Comparison of ENCODE assay signal across 17 cellular contexts in genomic region chr14:89171168-89171567, GRCh38.
"Had no signal": no experiment of that assay in that cellular context is flagged by ENCODE, and none has a peak within 500 bp of the region (broad histone marks: within the 10 kb centered on the region; RNA-seq: fewer than 3 reads in every experiment).

No MANE protein-coding gene starts in this region.

- H3K4me3 Mint-ChIP-seq: activated T-helper 17 cell treated with anti-CD3 and anti-CD28 coated beads, Interleukin-2, amount 50 U/mL, for 72 hours; brain; nephron progenitor cell; T-helper 17 cell; WTC11 had no signal

- H3K27ac ChIP-seq: left ventricle myocardium inferior, psoas muscle, thyroid gland had no signal

- H3K27me3 Mint-ChIP-seq: activated T-helper 17 cell treated with anti-CD3 and anti-CD28 coated beads, Interleukin-2, amount 50 U/mL, for 72 hours; brain; T-helper 17 cell had no signal

- H3K4me3 ChIP-seq: left ventricle myocardium inferior, psoas muscle, thyroid gland had no signal

- FAIRE-seq: keratinocyte, urothelium cell line had no signal

- H3K27ac Mint-ChIP-seq: activated T-helper 17 cell treated with anti-CD3 and anti-CD28 coated beads, Interleukin-2, amount 50 U/mL, for 72 hours; brain; nephron progenitor cell; T-helper 17 cell; WTC11 had no signal

- H3K9me3 ChIP-seq: thyroid gland had no signal

- H3K4me1 Mint-ChIP-seq: activated T-helper 17 cell treated with anti-CD3 and anti-CD28 coated beads, Interleukin-2, amount 50 U/mL, for 72 hours had no signal

- H3K36me3 ChIP-seq: thyroid gland had no signal

- H3K4me1 ChIP-seq: thyroid gland had no signal

- ATAC-seq: activated T-helper 17 cell treated with anti-CD3 and anti-CD28 coated beads, Interleukin-2, amount 50 U/mL, for 72 hours; psoas muscle; T-helper 17 cell; WTC11 had no signal

- DNase-seq: activated CD4-positive, alpha-beta T cell treated with anti-CD3 and anti-CD28 coated beads for 48 hours; activated naive CD4-positive, alpha-beta T cell treated with anti-CD3 and anti-CD28 coated beads, Interleukin-2, amount 50 U/mL, for 16 hours; activated T-cell treated with anti-CD3 and anti-CD28 coated beads for 4 hours; amniotic stem cell; left ventricle myocardium inferior; mesendoderm; nephron progenitor cell; psoas muscle; stimulated activated CD4-positive, alpha-beta T cell treated with anti-CD3 and anti-CD28 coated beads, Interleukin-15, amount 100 ng/mL, for 24 hours; stimulated activated CD4-positive, alpha-beta T cell treated with anti-CD3 and anti-CD28 coated beads, Interleukin-4, amount 100 ng/mL, for 24 hours; T-helper 17 cell; thyroid gland had no signal

- H3K27me3 ChIP-seq: thyroid gland had no signal
